In genomic region chr5:140258873-140259272, GRCh38 we compare ENCODE assay signal across 16 cellular contexts. TPM values are rescaled to one million over a fixed set of nuclear protein-coding genes. Genes with fewer than 3 reads are reported as not detected.
DNase-seq lines count a peak whose midpoint lies in the region; ATAC-seq, FAIRE-seq and TF ChIP-seq lines count a peak whose summit lies in the region.
"Had no signal": no experiment of that assay in that cellular context is flagged by ENCODE, and none has a peak within 500 bp of the region (broad histone marks: within the 10 kb centered on the region; RNA-seq: fewer than 3 reads in every experiment).

No MANE protein-coding gene starts in this region.

- FAIRE-seq in astrocyte (lab: Jason Lieb, UNC) = no peak
- FAIRE-seq: GM12891, kidney had no signal

- H3K27ac ChIP-seq in HEK293 (ENCODE audit: extremely low read depth, low read depth, low read length) = no peak overlapping the region
- peak overlapping the region; percentile 67 for H3K27ac ChIP-seq in astrocyte (ENCODE audit: low read depth, low read length)
- H3K27ac ChIP-seq in naive thymus-derived CD4-positive, alpha-beta T cell (ENCODE audit: low read depth, low read length) = no peak overlapping the region

- H3K4me3 ChIP-seq in HEK293 (ENCODE audit: low read depth, low read length) (no peak overlapping the region), astrocyte (ENCODE audit: insufficient read depth, low read depth, low read length) (no peak overlapping the region)
- H3K4me3 ChIP-seq in naive thymus-derived CD4-positive, alpha-beta T cell (ENCODE audit: low read length) = no peak overlapping the region

- POLR2A ChIA-PET in activated CD4-positive, alpha-beta T cell treated with anti-CD3 and anti-CD28 coated beads for 36 hours (lab: Charles Lee) = no interaction called here
- POLR2A ChIA-PET in HEK293 (lab: Yijun Ruan, JAX) = no interaction called here
- POLR2A ChIA-PET in naive thymus-derived CD4-positive, alpha-beta T cell (lab: Charles Lee) = no interaction called here

- no peaks in the 10 kb centered on the region for H3K9me3 Mint-ChIP-seq in activated CD4-positive, alpha-beta T cell treated with anti-CD3 and anti-CD28 coated beads for 36 hours (ENCODE audit: low read depth)
- no peaks in the 10 kb centered on the region for H3K9me3 Mint-ChIP-seq in astrocyte (ENCODE audit: unreplicated experiment)
- peaks cover 0 to 5% (median 0%) of the 10 kb centered on the region in 11 donors for H3K9me3 Mint-ChIP-seq in naive thymus-derived CD4-positive, alpha-beta T cell
- H3K9me3 Mint-ChIP-seq: memory B cell had no signal

- H3K27me3 ChIP-seq in astrocyte (ENCODE audit: insufficient read depth, low read length) = no peaks in the 10 kb centered on the region
- no peaks in the 10 kb centered on the region for H3K27me3 ChIP-seq in naive thymus-derived CD4-positive, alpha-beta T cell (ENCODE audit: control insufficient read depth in 2 of 2, insufficient read depth in 2 of 2, low read length in 2 of 2)

- peaks cover 16% of the 10 kb centered on the region for H3K36me3 Mint-ChIP-seq in activated CD4-positive, alpha-beta T cell treated with anti-CD3 and anti-CD28 coated beads for 36 hours (ENCODE audit: low read depth)
- H3K36me3 Mint-ChIP-seq in astrocyte (ENCODE audit: low read depth, unreplicated experiment) = peaks cover 5% of the 10 kb centered on the region
- peaks cover 9 to 45% (median 33%) of the 10 kb centered on the region in 5 donors for H3K36me3 Mint-ChIP-seq in naive thymus-derived CD4-positive, alpha-beta T cell

- intact Hi-C loops in activated CD4-positive, alpha-beta T cell treated with anti-CD3 and anti-CD28 coated beads for 36 hours (cut with DNase I, micrococcal nuclease) = loop anchor here in 1 of 2 experiments (10.0 kb wide), 1 partner anchor 296 kb away; the partner anchor contains the start of gene SRA1
- intact Hi-C loops in naive thymus-derived CD4-positive, alpha-beta T cell (cut with micrococcal nuclease) = loop anchor here in 1 of 2 donors (1.0 kb wide), 1 partner anchor 8 kb away; no protein-coding TSS in a partner anchor

- peaks cover 38% of the 10 kb centered on the region for H3K4me1 Mint-ChIP-seq in activated CD4-positive, alpha-beta T cell treated with anti-CD3 and anti-CD28 coated beads for 36 hours
- peaks cover 49% of the 10 kb centered on the region for H3K4me1 Mint-ChIP-seq in astrocyte (ENCODE audit: low read depth, unreplicated experiment)
- H3K4me1 Mint-ChIP-seq in naive thymus-derived CD4-positive, alpha-beta T cell = peaks cover 8 to 46% (median 39%) of the 10 kb centered on the region in 7 donors

- H3K4me1 ChIP-seq in HEK293 (ENCODE audit: control insufficient read depth, insufficient read depth, low read length) = peaks cover 11% of the 10 kb centered on the region
- peaks cover 29% of the 10 kb centered on the region for H3K4me1 ChIP-seq in astrocyte (ENCODE audit: insufficient read depth, low read length)
- H3K4me1 ChIP-seq in naive thymus-derived CD4-positive, alpha-beta T cell (ENCODE audit: control insufficient read depth in 2 of 2, insufficient read depth in 2 of 2, low read length in 2 of 2) = peaks cover 11 to 17% of the 10 kb centered on the region in 2 donors

- no peak for ATAC-seq in activated CD4-positive, alpha-beta T cell treated with anti-CD3 and anti-CD28 coated beads for 36 hours
- no peak for ATAC-seq in naive thymus-derived CD4-positive, alpha-beta T cell
- no peak for ATAC-seq in HG03175 (IDR thresholded peaks at IDR 0.05; ENCODE audit: unreplicated experiment)
- ATAC-seq in HG02763 (IDR thresholded peaks at IDR 0.05; ENCODE audit: unreplicated experiment) = no peak

- H2AFZ ChIP-seq in astrocyte (ENCODE audit: low read depth, low read length) = no peak overlapping the region

- TF ChIP-seq CTCF in HEK293 (tag by site-specific recombination; IDR thresholded peaks at IDR 0.05) = no peak
- no peak for TF ChIP-seq CTCF in astrocyte (IDR thresholded peaks at IDR 0.05; ENCODE audit: insufficient read depth, low read depth, low read length)

- H4K20me1 ChIP-seq in astrocyte (ENCODE audit: insufficient read depth, low read length) = peaks cover 29% of the 10 kb centered on the region

- peak overlapping the region; percentile 59 for H3K27ac Mint-ChIP-seq in activated CD4-positive, alpha-beta T cell treated with anti-CD3 and anti-CD28 coated beads for 36 hours
- H3K27ac Mint-ChIP-seq in astrocyte (ENCODE audit: unreplicated experiment) = peak overlapping the region; percentile 43
- H3K27ac Mint-ChIP-seq in naive thymus-derived CD4-positive, alpha-beta T cell = peak overlapping the region in 7 of 9 donors; percentile 6 to 85 (median 68)
- H3K27ac Mint-ChIP-seq: memory B cell, nephron progenitor cell had no signal

- H3K9me3 ChIP-seq in HEK293 (ENCODE audit: control insufficient read depth, insufficient read depth, low read depth, low read length) (no peaks in the 10 kb centered on the region), astrocyte (ENCODE audit: insufficient read depth, low read depth, low read length) (no peaks in the 10 kb centered on the region)
- no peaks in the 10 kb centered on the region for H3K9me3 ChIP-seq in naive thymus-derived CD4-positive, alpha-beta T cell (ENCODE audit: control insufficient read depth in 2 of 3, low read length in 3 of 3)

- CTCF ChIA-PET in activated CD4-positive, alpha-beta T cell treated with anti-CD3 and anti-CD28 coated beads for 36 hours (lab: Charles Lee) = interaction anchor here (0.6 to 4.5 kb wide), 6 partner anchors 14 to 360 kb away, joined by 3 to 23 read pairs (median 3); partner anchors contain the start of gene HBEGF
- CTCF ChIA-PET in HEK293 (lab: Yijun Ruan, JAX) = interaction anchor here (0.6 to 4.0 kb wide), 5 partner anchors 34 to 1071 kb away, joined by 3 to 15 read pairs (median 4); partner anchors contain the start of gene PCDHGA1
- CTCF ChIA-PET in naive thymus-derived CD4-positive, alpha-beta T cell (lab: Charles Lee) = interaction anchor here (1.9 kb wide), 1 partner anchor 10 kb away, joined by 5 read pairs; no protein-coding TSS in a partner anchor

- peaks cover 0 to 15% of the 10 kb centered on the region in 2 experiments; a peak in 2 of 3 replicates for H3K36me3 ChIP-seq in HEK293 (ENCODE audit: control insufficient read depth in 2 of 2, insufficient read depth in 1 of 2, low read length in 2 of 2)
- no peaks in the 10 kb centered on the region for H3K36me3 ChIP-seq in astrocyte (ENCODE audit: insufficient read depth, low read length)
- H3K36me3 ChIP-seq in naive thymus-derived CD4-positive, alpha-beta T cell (ENCODE audit: control insufficient read depth in 2 of 3, insufficient read depth in 3 of 3, low read length in 3 of 3) = no peaks in the 10 kb centered on the region

- DNase-seq in activated CD4-positive, alpha-beta T cell treated with anti-CD3 and anti-CD28 coated beads for 36 hours = no peak
- DNase-seq in activated CD4-positive, alpha-beta T cell treated with anti-CD3 and anti-CD28 coated beads for 1 hour = no peak
- no peak for DNase-seq in astrocyte (ENCODE audit: low read depth)
- no peak for DNase-seq in naive thymus-derived CD4-positive, alpha-beta T cell
- no peak for DNase-seq in activated CD4-positive, CD25-positive, alpha-beta regulatory T cell (lab: John Stamatoyannopoulos, UW)
- DNase-seq: activated CD4-positive, alpha-beta T cell treated with anti-CD3 and anti-CD28 coated beads, Interleukin-2, amount 50 U/mL, for 4 hours; anterior cingulate cortex; hypothalamus; kidney; NCI-H1436; nephron progenitor cell had no signal

- no peaks in the 10 kb centered on the region for H3K27me3 Mint-ChIP-seq in activated CD4-positive, alpha-beta T cell treated with anti-CD3 and anti-CD28 coated beads for 36 hours
- H3K27me3 Mint-ChIP-seq in astrocyte (ENCODE audit: low read depth, unreplicated experiment) = no peaks in the 10 kb centered on the region
- H3K27me3 Mint-ChIP-seq in naive thymus-derived CD4-positive, alpha-beta T cell = no peaks in the 10 kb centered on the region
- H3K27me3 Mint-ChIP-seq: memory B cell had no signal

- no peak overlapping the region for H3K4me3 Mint-ChIP-seq in activated CD4-positive, alpha-beta T cell treated with anti-CD3 and anti-CD28 coated beads for 36 hours
- H3K4me3 Mint-ChIP-seq in astrocyte (ENCODE audit: unreplicated experiment) = no peak overlapping the region
- H3K4me3 Mint-ChIP-seq in naive thymus-derived CD4-positive, alpha-beta T cell = peak overlapping the region in 6 of 10 donors; percentile 3 to 53 (median 28)
- H3K4me3 Mint-ChIP-seq: memory B cell, nephron progenitor cell had no signal

- peaks cover 84% of the 10 kb centered on the region for H3K79me2 ChIP-seq in astrocyte (ENCODE audit: insufficient read depth, low read length)

- H3K9ac ChIP-seq in astrocyte (ENCODE audit: low read length) = no peak overlapping the region

- no peak overlapping the region for H3K4me2 ChIP-seq in astrocyte (ENCODE audit: low read length)

TF ChIP-seq in HEK293, 187 proteins besides CTCF, POLR2A, EP300 and RAD21:
- TF ChIP-seq ATF2 (tag by site-specific recombination; IDR thresholded peaks at IDR 0.05; ENCODE audit: low read depth) (peak; percentile 50), GLI4 (tag by site-specific recombination; IDR thresholded peaks at IDR 0.05) (no peak)
TF ChIP-seq in HEK293: peak in this region for 1.

RNA-seq across cellular contexts. Expression of gene PFDN1, which starts 44.0 kb away (rescaled TPM):
- 10 to 100 TPM; 52.6 to 63.2 TPM for total RNA-seq in activated CD4-positive, alpha-beta T cell treated with anti-CD3 and anti-CD28 coated beads for 36 hours
- 199 and 202 TPM in 2 replicates for total RNA-seq in astrocyte
- 10 to 100 TPM; 24.8 to 52.7 (median 28.2) TPM for total RNA-seq in naive thymus-derived CD4-positive, alpha-beta T cell
- polyA plus RNA-seq in naive thymus-derived CD4-positive, alpha-beta T cell = 100 to 1,000 TPM; 126 to 139 TPM

Comparison
In these comparisons a context has a peak if more than half of its experiments do, and no peak if none do; other contexts are left out.
1. H3K4me3 Mint-ChIP-seq: peak in naive thymus-derived CD4-positive, alpha-beta T cell (6 of 10); none in activated CD4-positive, alpha-beta T cell treated with anti-CD3 and anti-CD28 coated beads for 36 hours (single experiment) and astrocyte (single experiment).
2. Peak in every context shown above with its lines, with median percentiles within 50 percentile points of each other: H3K27ac Mint-ChIP-seq.